In genomic region chr2:218881744-218882462, GRCh38 we compare ENCODE assay signal across 16 cellular contexts. TPM values are rescaled to one million over a fixed set of nuclear protein-coding genes. Genes with fewer than 3 reads are reported as not detected.
DNase-seq lines count a peak whose midpoint lies in the region; ATAC-seq and TF ChIP-seq lines count a peak whose summit lies in the region.
"Had no signal": no experiment of that assay in that cellular context is flagged by ENCODE, and none has a peak within 500 bp of the region (broad histone marks: within the 10 kb centered on the region; RNA-seq: fewer than 3 reads in every experiment).

No MANE protein-coding gene starts in this region.

- H3K36me3 ChIP-seq in BE2C (no peaks in the 10 kb centered on the region), SK-N-MC (ENCODE audit: insufficient read depth, low read length) (no peaks in the 10 kb centered on the region)
- H3K36me3 ChIP-seq: Peyer's patch, transverse colon had no signal

- peak overlapping the region; percentile 17 for H3K4me3 Mint-ChIP-seq in glutamatergic neuron (ENCODE audit: unreplicated experiment)

- peak overlapping the region; percentile 35 for H3K27ac Mint-ChIP-seq in glutamatergic neuron (ENCODE audit: unreplicated experiment)
- H3K27ac Mint-ChIP-seq: T-helper 2 cell treated with Interferon-gamma antibody and Interleukin-4, amounts not matched to agents 5 μg/mL and 100 μg/mL, for 36 hours had no signal

- no peak overlapping the region for H3K27ac ChIP-seq in SK-N-MC

- H3K4me3 ChIP-seq in BE2C (ENCODE audit: low read depth, low read length), result no peak overlapping the region
- peak overlapping the region; percentile 57 for H3K4me3 ChIP-seq in GM12864 (ENCODE audit: low read depth, low read length)
- H3K4me3 ChIP-seq in SK-N-MC, result peak overlapping the region; percentile 78

- no peaks in the 10 kb centered on the region for H3K27me3 ChIP-seq in BE2C

- H3K27me3 Mint-ChIP-seq in glutamatergic neuron (ENCODE audit: unreplicated experiment), result peaks cover 32% of the 10 kb centered on the region

- DNase-seq in BE2C (peak; percentile 5), GM12864 (ENCODE audit: low read depth) (no peak), SK-N-MC (ENCODE audit: low read depth, low spot score) (no peak), glutamatergic neuron (no peak), ureter (ENCODE audit: low spot score) (no peak)
- no peak for DNase-seq in stimulated activated CD4-positive, alpha-beta T cell treated with anti-CD3 and anti-CD28 coated beads, Interleukin-12 subunit alpha, Interleukin-12 subunit beta, amount 100 ng/mL, for 4 hours
- DNase-seq: activated CD4-positive, alpha-beta T cell treated with anti-CD3 and anti-CD28 coated beads, Interleukin-2, amount 50 U/mL, for 4 hours; DMS79 treated with DMSO at 0.1 percent for 48 hours; NCI-H524 treated with DMSO at 0.1 percent for 48 hours; stimulated activated CD8-positive, alpha-beta memory T cell treated with anti-CD3 and anti-CD28 coated beads, Interleukin-4, amount 100 ng/mL, for 48 hours; transverse colon had no signal

- no peak for TF ChIP-seq CTCF in BE2C (IDR thresholded peaks at IDR 0.05; ENCODE audit: low read depth, low read length)
- TF ChIP-seq CTCF in GM12864 (IDR thresholded peaks at IDR 0.05; ENCODE audit: low read depth, low read length, missing control alignments), result no peak
- no peak for TF ChIP-seq CTCF in glutamatergic neuron (IDR thresholded peaks at IDR 0.05; ENCODE audit: partially characterized antibody, unreplicated experiment)

- H3K4me1 Mint-ChIP-seq in glutamatergic neuron (ENCODE audit: low read depth, unreplicated experiment), result peaks cover 45% of the 10 kb centered on the region

- H3K4me1 ChIP-seq in BE2C, result peaks cover 37% of the 10 kb centered on the region

- H3K9me3 ChIP-seq in BE2C, result no peaks in the 10 kb centered on the region
- H3K9me3 ChIP-seq in SK-N-MC (ENCODE audit: low read depth, low read length), result no peaks in the 10 kb centered on the region
- H3K9me3 ChIP-seq: Peyer's patch, transverse colon had no signal

- H3K9me3 Mint-ChIP-seq in glutamatergic neuron (ENCODE audit: unreplicated experiment), result peaks cover 7% of the 10 kb centered on the region
- H3K9me3 Mint-ChIP-seq: T-helper 2 cell treated with Interferon-gamma antibody and Interleukin-4, amounts not matched to agents 5 μg/mL and 100 μg/mL, for 36 hours had no signal

- no peak overlapping the region for H3K9ac ChIP-seq in SK-N-MC (ENCODE audit: insufficient read length)

- ATAC-seq in GM21528 (IDR thresholded peaks at IDR 0.05; ENCODE audit: low FRiP score, unreplicated experiment), result no peak
- ATAC-seq in HG03159 (IDR thresholded peaks at IDR 0.05; ENCODE audit: unreplicated experiment), result no peak

- H3K36me3 Mint-ChIP-seq in glutamatergic neuron (ENCODE audit: unreplicated experiment), result no peaks in the 10 kb centered on the region

RNA-seq across cellular contexts. Expression of gene WNT10A, which starts 1.3 kb away (rescaled TPM):
- polyA plus RNA-seq in BE2C (2012; ENCODE audit: insufficient read depth, insufficient read length, low read depth), result 8.7 TPM
- total RNA-seq in glutamatergic neuron (ENCODE audit: unreplicated experiment) (0.17 TPM), ureter (4.0 TPM)

RNA-seq across cellular contexts. Expression of gene WNT6, which starts 22.3 kb away (rescaled TPM):
- polyA plus RNA-seq in BE2C (2012; ENCODE audit: insufficient read depth, insufficient read length, low read depth), result 103 TPM
- total RNA-seq in glutamatergic neuron (ENCODE audit: unreplicated experiment) (0.66 TPM), ureter (0.78 TPM)
- total RNA-seq: Peyer's patch had no signal

RNA-seq across cellular contexts. Expression of gene PRKAG3, which starts 50.3 kb away (rescaled TPM):
- polyA plus RNA-seq in BE2C (2012; ENCODE audit: insufficient read depth, insufficient read length, low read depth), result not detected
- not detected for total RNA-seq in glutamatergic neuron (ENCODE audit: unreplicated experiment)
- not detected for total RNA-seq in ureter
- total RNA-seq: mucosa of gallbladder, Peyer's patch, transverse colon had no signal
